ENCODE assay signal across 15 cellular contexts in genomic region chr2:197575987-197576386, GRCh38.
DNase-seq lines count a peak whose midpoint lies in the region; ATAC-seq and TF ChIP-seq lines count a peak whose summit lies in the region.
"Had no signal": no experiment of that assay in that cellular context is flagged by ENCODE, and none has a peak within 500 bp of the region (broad histone marks: within the 10 kb centered on the region; RNA-seq: fewer than 3 reads in every experiment).

No MANE protein-coding gene starts in this region.

- H3K9me3 Mint-ChIP-seq in endothelial cell (ENCODE audit: unreplicated experiment): peaks cover 16% of the 10 kb centered on the region

- H3K27ac ChIP-seq in RWPE2 (ENCODE audit: poor library complexity, severe bottlenecking): no peak overlapping the region

- TF ChIP-seq CTCF in RWPE2 (IDR thresholded peaks at IDR 0.05; ENCODE audit: poor library complexity, severe bottlenecking) (no peak), endothelial cell (IDR thresholded peaks at IDR 0.05; ENCODE audit: unreplicated experiment) (no peak)

- H3K27me3 Mint-ChIP-seq in endothelial cell (ENCODE audit: unreplicated experiment): peaks cover 6% of the 10 kb centered on the region
- H3K27me3 Mint-ChIP-seq: CD4-positive, alpha-beta T cell had no signal

- peak overlapping the region; percentile 19 for H3K4me3 Mint-ChIP-seq in endothelial cell (ENCODE audit: unreplicated experiment)
- H3K4me3 Mint-ChIP-seq: activated T-cell treated with anti-CD3 and anti-CD28 coated beads, Interleukin-2, amount 50 U/mL, for 72 hours; CD4-positive, alpha-beta T cell; nephron; T-helper 1 cell treated with Interleukin-12 subunit alpha and Interleukin-12 subunit beta and Interleukin-4 antibody, amounts not matched to agents 30 μg/mL and 1 μg/mL, for 36 hours had no signal

- H3K36me3 ChIP-seq in RWPE2 (ENCODE audit: low read depth) (no peaks in the 10 kb centered on the region; the same call in 1 of the 2 replicates), skeletal muscle satellite cell (ENCODE audit: insufficient read depth, low read length) (peaks cover 13% of the 10 kb centered on the region)

- no peaks in the 10 kb centered on the region for H3K9me3 ChIP-seq in RWPE2 (ENCODE audit: severe bottlenecking)
- H3K9me3 ChIP-seq in skeletal muscle satellite cell (replicated peaks; ENCODE audit: low read length): no peaks in the 10 kb centered on the region

- no peak overlapping the region for H3K9ac ChIP-seq in skeletal muscle satellite cell (ENCODE audit: low read depth, low read length)

- peak overlapping the region; percentile 16 for H3K4me2 ChIP-seq in skeletal muscle satellite cell (ENCODE audit: low read length)

- H3K4me3 ChIP-seq in RWPE2 (ENCODE audit: severe bottlenecking) (no peak overlapping the region), skeletal muscle satellite cell (ENCODE audit: low read length) (no peak overlapping the region)

- H3K27me3 ChIP-seq in RWPE2 (ENCODE audit: insufficient read depth, poor library complexity, severe bottlenecking) (no peaks in the 10 kb centered on the region), skeletal muscle satellite cell (ENCODE audit: control insufficient read depth, insufficient read depth, low read length) (no peaks in the 10 kb centered on the region)

- ATAC-seq in RWPE2 (ENCODE audit: low read depth) (peak; percentile 65), GM18870 (IDR thresholded peaks at IDR 0.05; ENCODE audit: unreplicated experiment) (no peak), HG03280 (IDR thresholded peaks at IDR 0.05; ENCODE audit: unreplicated experiment) (no peak), HG03469 (IDR thresholded peaks at IDR 0.05; ENCODE audit: unreplicated experiment) (no peak)
- ATAC-seq: activated T-cell treated with anti-CD3 and anti-CD28 coated beads, Interleukin-2, amount 50 U/mL, for 72 hours had no signal

- DNase-seq in RWPE2 (ENCODE audit: low spot score) (no peak), endothelial cell (ENCODE audit: low spot score) (no peak), iris pigment epithelial cell (ENCODE audit: low read depth) (peak; percentile 91)
- DNase-seq: activated CD4-positive, alpha-beta T cell treated with anti-CD3 and anti-CD28 coated beads for 4 hours; activated T-cell treated with anti-CD3 and anti-CD28 coated beads, Interleukin-2, amount 50 U/mL, for 72 hours; anterior cingulate cortex; CD4-positive, alpha-beta T cell; GDM1; hippocampal formation had no signal

- H3K4me1 ChIP-seq in RWPE2 (ENCODE audit: insufficient read depth, poor library complexity, severe bottlenecking) (no peaks in the 10 kb centered on the region), skeletal muscle satellite cell (ENCODE audit: control insufficient read depth, insufficient read depth, low read length) (peaks cover 31% of the 10 kb centered on the region)

- H3K4me1 Mint-ChIP-seq in endothelial cell (ENCODE audit: unreplicated experiment): peaks cover 11% of the 10 kb centered on the region
- H3K4me1 Mint-ChIP-seq: nephron had no signal

- peaks cover 43% of the 10 kb centered on the region for H3K36me3 Mint-ChIP-seq in endothelial cell (ENCODE audit: low read depth, unreplicated experiment)

- H3K27ac Mint-ChIP-seq in endothelial cell (ENCODE audit: unreplicated experiment): no peak overlapping the region
- H3K27ac Mint-ChIP-seq: activated T-cell treated with anti-CD3 and anti-CD28 coated beads, Interleukin-2, amount 50 U/mL, for 72 hours; CD4-positive, alpha-beta T cell; nephron; T-helper 1 cell treated with Interleukin-12 subunit alpha and Interleukin-12 subunit beta and Interleukin-4 antibody, amounts not matched to agents 30 μg/mL and 1 μg/mL, for 36 hours had no signal
